ENCODE assay signal across 17 cellular contexts in the genomic region with DNA sequence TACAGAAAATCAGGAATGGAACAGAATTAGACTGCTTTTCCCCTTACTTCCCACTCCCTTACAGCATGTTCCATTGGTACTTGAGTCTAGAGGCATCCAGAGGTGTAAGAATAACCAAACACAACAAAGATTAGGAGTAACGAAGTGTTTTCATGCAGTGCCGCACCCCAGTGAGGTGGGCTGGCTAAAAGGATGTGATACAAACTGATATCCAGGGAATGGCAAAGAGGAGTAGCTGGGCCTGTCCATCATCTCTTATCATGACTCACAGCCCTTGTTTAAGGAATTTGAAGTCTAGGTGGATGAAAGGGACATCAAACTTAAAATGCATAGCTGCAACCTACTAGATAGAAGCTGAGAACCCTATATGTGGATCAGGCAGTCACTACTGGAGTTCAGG. TPM values are rescaled to one million over a fixed set of nuclear protein-coding genes. Genes with fewer than 3 reads are reported as not detected.
A peak's percentile ranks its signal among the peaks of the same experiment; 100 is the strongest.
DNase-seq lines count a peak whose midpoint lies in the region; ATAC-seq and TF ChIP-seq lines count a peak whose summit lies in the region.
"Had no signal": no experiment of that assay in that cellular context is flagged by ENCODE, and none has a peak within 500 bp of the region (broad histone marks: within the 10 kb centered on the region; RNA-seq: fewer than 3 reads in every experiment).

No MANE protein-coding gene starts in this region.

- BruUV-seq in PC-3 (replicated peaks; lab: Mats Ljungman, UMichigan), result no TSS peak

- intact Hi-C loops in CD4-positive, alpha-beta memory T cell (cut with micrococcal nuclease), result no loop called here
- intact Hi-C loops in PC-3 (cut with micrococcal nuclease), result loop anchor here (2.0 kb wide), 1 partner anchor 411 kb away; no protein-coding TSS in a partner anchor

- peaks cover 12% of the 10 kb centered on the region for H3K4me1 ChIP-seq in CD4-positive, alpha-beta memory T cell (ENCODE audit: insufficient read depth, low read length)
- peaks cover 58% of the 10 kb centered on the region for H3K4me1 ChIP-seq in PC-3 (ENCODE audit: insufficient read depth, low read length)

- in situ Hi-C loops in GM13976 (cut with MboI; ENCODE audit: low sequenced_read_pairs, unreplicated experiment), result loop anchor here (25.0 kb wide), 1 partner anchor 329 kb away; no protein-coding TSS in a partner anchor

- POLR2A ChIA-PET in CD4-positive, alpha-beta memory T cell (lab: Charles Lee; ENCODE audit: partially characterized antibody), result no interaction called here
- POLR2A ChIA-PET in PC-3 (lab: Charles Lee; ENCODE audit: unreplicated experiment), result interaction anchor here (0.6 kb wide), 1 partner anchor 411 kb away, joined by 7 read pairs; no protein-coding TSS in a partner anchor

- H3K27ac ChIP-seq in CD4-positive, alpha-beta memory T cell (ENCODE audit: low read depth, low read length), result no peak overlapping the region
- H3K27ac ChIP-seq in PC-3 (ENCODE audit: low read length), result peak overlapping the region; percentile 90

- ATAC-seq in PC-3 (no peak), HG03039 (IDR thresholded peaks at IDR 0.05; ENCODE audit: unreplicated experiment) (no peak)
- no peak for ATAC-seq in activated CD4-positive, CD25-positive, alpha-beta regulatory T cell treated with anti-CD3 and anti-CD28 coated beads, Interleukin-2, amount 50 U/mL, for 24 hours
- no peak for ATAC-seq in natural killer cell treated with Interleukin-12 subunit alpha and Interleukin-12 subunit beta and Interleukin-15 and Interleukin-18, amount 100 ng/mL, for 72 hours

- H3K4me3 Mint-ChIP-seq in CD4-positive, alpha-beta memory T cell, result peak overlapping the region in 1 of 8 donors; percentile 57
- no peak overlapping the region for H3K4me3 Mint-ChIP-seq in chondrocyte (ENCODE audit: unreplicated experiment)
- no peak overlapping the region for H3K4me3 Mint-ChIP-seq in nephron progenitor cell
- H3K4me3 Mint-ChIP-seq in natural killer cell treated with Interleukin-12 subunit alpha and Interleukin-12 subunit beta and Interleukin-15 and Interleukin-18, amount 100 ng/mL, for 72 hours, result no peak overlapping the region

- H4K20me1 ChIP-seq in PC-3 (ENCODE audit: low read length), result no peaks in the 10 kb centered on the region

- H3K27ac Mint-ChIP-seq in CD4-positive, alpha-beta memory T cell, result peak overlapping the region in 4 of 7 donors; percentile 1 to 50 (median 26)
- peak overlapping the region; percentile 23 for H3K27ac Mint-ChIP-seq in chondrocyte (ENCODE audit: unreplicated experiment)
- peak overlapping the region; percentile 13 for H3K27ac Mint-ChIP-seq in nephron progenitor cell
- no peak overlapping the region for H3K27ac Mint-ChIP-seq in natural killer cell treated with Interleukin-12 subunit alpha and Interleukin-12 subunit beta and Interleukin-15 and Interleukin-18, amount 100 ng/mL, for 72 hours
- H3K27ac Mint-ChIP-seq: CD8-positive, alpha-beta T cell had no signal

- TF ChIP-seq CTCF in PC-3 (conservative IDR thresholded peaks at IDR 0.05; ENCODE audit: low read depth, low read length) (no peak), chondrocyte (IDR thresholded peaks at IDR 0.05) (no peak), nephron progenitor cell (IDR thresholded peaks at IDR 0.05) (no peak), GM13976 (IDR thresholded peaks at IDR 0.05; ENCODE audit: borderline replicate concordance, control extremely low read depth, extremely low read depth, insufficient read depth, missing control alignments) (no peak)

- H3K9me3 Mint-ChIP-seq in CD4-positive, alpha-beta memory T cell, result no peaks in the 10 kb centered on the region
- H3K9me3 Mint-ChIP-seq in chondrocyte (ENCODE audit: low read depth) (no peaks in the 10 kb centered on the region), nephron progenitor cell (no peaks in the 10 kb centered on the region)
- H3K9me3 Mint-ChIP-seq in natural killer cell treated with Interleukin-12 subunit alpha and Interleukin-12 subunit beta and Interleukin-15 and Interleukin-18, amount 100 ng/mL, for 72 hours, result no peaks in the 10 kb centered on the region
- H3K9me3 Mint-ChIP-seq: CD8-positive, alpha-beta T cell had no signal

- H2AFZ ChIP-seq in PC-3 (ENCODE audit: low read length), result no peak overlapping the region

- H3K36me3 ChIP-seq in CD4-positive, alpha-beta memory T cell (ENCODE audit: insufficient read depth, low read length), result no peaks in the 10 kb centered on the region
- peaks cover 12% of the 10 kb centered on the region; the same call in 1 of the 2 replicates for H3K36me3 ChIP-seq in PC-3 (ENCODE audit: low read depth, low read length)

- H3K27me3 ChIP-seq in CD4-positive, alpha-beta memory T cell (ENCODE audit: insufficient read depth, low read length), result no peaks in the 10 kb centered on the region
- H3K27me3 ChIP-seq in PC-3 (ENCODE audit: low read length), result no peaks in the 10 kb centered on the region

- no peak overlapping the region for H3K4me2 ChIP-seq in PC-3 (ENCODE audit: low read length)

- H3K27me3 Mint-ChIP-seq in CD4-positive, alpha-beta memory T cell, result no peaks in the 10 kb centered on the region
- H3K27me3 Mint-ChIP-seq in chondrocyte (ENCODE audit: low read depth), result no peaks in the 10 kb centered on the region
- H3K27me3 Mint-ChIP-seq in nephron progenitor cell (ENCODE audit: low read depth, poor library complexity), result no peaks in the 10 kb centered on the region
- H3K27me3 Mint-ChIP-seq in natural killer cell treated with Interleukin-12 subunit alpha and Interleukin-12 subunit beta and Interleukin-15 and Interleukin-18, amount 100 ng/mL, for 72 hours, result no peaks in the 10 kb centered on the region

- no peaks in the 10 kb centered on the region for H3K9me2 ChIP-seq in PC-3 (replicated peaks; ENCODE audit: low read length)

- H3K9ac ChIP-seq in PC-3 (ENCODE audit: low read length), result no peak overlapping the region

- H3K36me3 Mint-ChIP-seq in CD4-positive, alpha-beta memory T cell, result no peaks in the 10 kb centered on the region
- H3K36me3 Mint-ChIP-seq in chondrocyte (ENCODE audit: low read depth) (no peaks in the 10 kb centered on the region), nephron progenitor cell (ENCODE audit: low read depth) (peaks cover 20% of the 10 kb centered on the region)
- no peaks in the 10 kb centered on the region for H3K36me3 Mint-ChIP-seq in natural killer cell treated with Interleukin-12 subunit alpha and Interleukin-12 subunit beta and Interleukin-15 and Interleukin-18, amount 100 ng/mL, for 72 hours
- H3K36me3 Mint-ChIP-seq: CD8-positive, alpha-beta T cell had no signal

- no peaks in the 10 kb centered on the region for H3K79me2 ChIP-seq in PC-3 (ENCODE audit: low read length)

- H3K4me3 ChIP-seq in CD4-positive, alpha-beta memory T cell (ENCODE audit: low read length in 2 of 2), result no peak overlapping the region
- H3K4me3 ChIP-seq in PC-3 (ENCODE audit: low read length), result no peak overlapping the region

- H3F3A ChIP-seq in PC-3 (ENCODE audit: low read length, unreplicated experiment), result peaks cover 9% of the 10 kb centered on the region

- H3K4me1 Mint-ChIP-seq in CD4-positive, alpha-beta memory T cell, result peaks cover 13 to 16% (median 15%) of the 10 kb centered on the region in 4 donors
- H3K4me1 Mint-ChIP-seq in chondrocyte (ENCODE audit: low read depth) (peaks cover 43% of the 10 kb centered on the region), nephron progenitor cell (peaks cover 50% of the 10 kb centered on the region)
- H3K4me1 Mint-ChIP-seq in natural killer cell treated with Interleukin-12 subunit alpha and Interleukin-12 subunit beta and Interleukin-15 and Interleukin-18, amount 100 ng/mL, for 72 hours (ENCODE audit: low read depth in 2 of 2), result peaks cover 11 to 14% of the 10 kb centered on the region in 2 donors

- DNase-seq in CD4-positive, alpha-beta memory T cell, result no peak
- DNase-seq in PC-3, result peak; percentile 31
- DNase-seq in chondrocyte (ENCODE audit: low spot score), result no peak
- DNase-seq in nephron progenitor cell, result no peak
- DNase-seq in GM13976 (ENCODE audit: low spot score), result no peak
- no peak for DNase-seq in natural killer cell treated with Interleukin-12 subunit alpha and Interleukin-12 subunit beta and Interleukin-15 and Interleukin-18, amount 100 ng/mL, for 72 hours (ENCODE audit: low spot score)
- DNase-seq: ACHN; CD8-positive, alpha-beta T cell; DND-41; H7; Kasumi-1; MV-4-11; NCI-H1417 treated with DMSO at 0.1 percent for 48 hours; NCI-H2081; NCI-H524 treated with DMSO at 0.1 percent for 48 hours had no signal

- H3K9me3 ChIP-seq in CD4-positive, alpha-beta memory T cell (ENCODE audit: control insufficient read depth in 1 of 2, low read length in 2 of 2), result no peaks in the 10 kb centered on the region
- H3K9me3 ChIP-seq in PC-3 (ENCODE audit: low read length), result no peaks in the 10 kb centered on the region

- CTCF ChIA-PET in CD4-positive, alpha-beta memory T cell (lab: Charles Lee; ENCODE audit: partially characterized antibody), result interaction anchor here (3.9 to 7.3 kb wide), 2 partner anchors 8 to 9 kb away, joined by 23 to 71 read pairs; no protein-coding TSS in a partner anchor
- CTCF ChIA-PET in PC-3 (lab: Charles Lee), result interaction anchor here (1.2 kb wide), 1 partner anchor 9 kb away, joined by 5 read pairs; no protein-coding TSS in a partner anchor

RNA-seq across cellular contexts. Expression of gene SCG5, which starts 16.4 kb away (rescaled TPM):
- total RNA-seq in CD4-positive, alpha-beta memory T cell, result under 1 TPM in 1 of 2 experiments, not detected in 1; 0.35 TPM
- polyA plus RNA-seq in CD4-positive, alpha-beta memory T cell, result under 1 TPM; 0.23 to 0.76 TPM
- 1.3 and 1.6 TPM in 2 replicates for total RNA-seq in PC-3 (2014; rRNA removed)
- total RNA-seq in chondrocyte, result 1.3 to 2.6 TPM (median 2.5 TPM) in 3 replicates
- 1 to 10 TPM in 1 of 2 donors, under 1 TPM in 1; 0.74 to 3.8 TPM for total RNA-seq in natural killer cell treated with Interleukin-12 subunit alpha and Interleukin-12 subunit beta and Interleukin-15 and Interleukin-18, amount 100 ng/mL, for 72 hours
- total RNA-seq: CD8-positive, alpha-beta T cell had no signal

RNA-seq across cellular contexts. Expression of gene ARHGAP11A, which starts 42.6 kb away (rescaled TPM):
- total RNA-seq in CD4-positive, alpha-beta memory T cell, result 1 to 10 TPM; 7.3 to 8.8 TPM
- 1 to 10 TPM; 2.5 to 5.6 TPM for polyA plus RNA-seq in CD4-positive, alpha-beta memory T cell
- total RNA-seq in PC-3 (2014; rRNA removed) (38.2 and 43.0 TPM in 2 replicates), chondrocyte (14.5 to 16.3 TPM (median 14.7 TPM) in 3 replicates)
- 100 to 1,000 TPM in 1 of 2 donors, 10 to 100 TPM in 1; 89.9 to 108 TPM for total RNA-seq in natural killer cell treated with Interleukin-12 subunit alpha and Interleukin-12 subunit beta and Interleukin-15 and Interleukin-18, amount 100 ng/mL, for 72 hours

RNA-seq across cellular contexts. Expression of gene GREM1, which starts 59.9 kb away (rescaled TPM):
- not detected for total RNA-seq in CD4-positive, alpha-beta memory T cell
- polyA plus RNA-seq in CD4-positive, alpha-beta memory T cell, result not detected
- total RNA-seq in PC-3 (2014; rRNA removed) (0.58 and 1.6 TPM in 2 replicates), chondrocyte (142 to 227 TPM (median 151 TPM) in 3 replicates)
- under 1 TPM in 1 of 2 donors, not detected in 1; 0.03 TPM for total RNA-seq in natural killer cell treated with Interleukin-12 subunit alpha and Interleukin-12 subunit beta and Interleukin-15 and Interleukin-18, amount 100 ng/mL, for 72 hours
- total RNA-seq: CD8-positive, alpha-beta T cell had no signal

Comparison
In these comparisons a context has a peak if more than half of its experiments do, and no peak if none do; other contexts are left out.
1. H3K27ac Mint-ChIP-seq: peak in CD4-positive, alpha-beta memory T cell (4 of 7), chondrocyte (single experiment) and nephron progenitor cell (single experiment); none in natural killer cell treated with Interleukin-12 subunit alpha and Interleukin-12 subunit beta and Interleukin-15 and Interleukin-18, amount 100 ng/mL, for 72 hours (0 of 2).
2. RNA of gene GREM1, which starts 59.9 kb away (total RNA-seq): 142 to 227 TPM in chondrocyte; 0.58 to 1.6 TPM in PC-3, 0.03 TPM in natural killer cell treated with Interleukin-12 subunit alpha and Interleukin-12 subunit beta and Interleukin-15 and Interleukin-18, amount 100 ng/mL, for 72 hours and not detected in CD4-positive, alpha-beta memory T cell; every median in the first group is over 10 times any median in the second.